In genomic region chr3:18680759-18681158, GRCh38 we compare ENCODE assay signal across 20 cellular contexts.
"Had no signal": no experiment of that assay in that cellular context is flagged by ENCODE, and none has a peak within 500 bp of the region (broad histone marks: within the 10 kb centered on the region; RNA-seq: fewer than 3 reads in every experiment).

No MANE protein-coding gene starts in this region.

- H3K36me3 ChIP-seq: SJCRH30 had no signal

- DNase-seq: activated CD4-positive, CD25-positive, alpha-beta regulatory T cell treated with anti-CD3 and anti-CD28 coated beads, Interleukin-2, amount 50 U/mL, for 72 hours; activated T-cell treated with anti-CD3 and anti-CD28 coated beads, Interleukin-2, amount 50 U/mL, for 48 hours; cerebellar nuclear complex; effector CD8-positive, alpha-beta T cell; foreskin fibroblast; hippocampal formation; kidney glomerular epithelial cell; mesenchymal stem cell; nucleus accumbens; posterior cingulate gyrus; retina; SJCRH30; stimulated activated CD4-positive, alpha-beta T cell treated with anti-CD3 and anti-CD28 coated beads, Interleukin-4, amount 100 ng/mL, for 1 hour; stimulated activated naive CD4-positive, alpha-beta T cell treated with Interleukin-2 at 50 U/mL for 16 hours; SW 1271; T1000 had no signal

- H3K4me3 ChIP-seq: SJCRH30 had no signal

- H3K27ac Mint-ChIP-seq: activated naive CD4-positive, alpha-beta T cell treated with anti-CD3 and anti-CD28 coated beads, Interleukin-2, amount 50 U/mL, for 24 hours; nephron; type B pancreatic cell had no signal

- FAIRE-seq: endothelial cell of umbilical vein had no signal

- H3K27me3 ChIP-seq: SJCRH30 had no signal

- H3K9me3 ChIP-seq: SJCRH30 had no signal

- H3K9me3 Mint-ChIP-seq: nephron, type B pancreatic cell had no signal

- H3K27ac ChIP-seq: SJCRH30 had no signal

- H3K27me3 Mint-ChIP-seq: activated naive CD4-positive, alpha-beta T cell treated with anti-CD3 and anti-CD28 coated beads, Interleukin-2, amount 50 U/mL, for 24 hours; type B pancreatic cell had no signal

- H3K4me3 Mint-ChIP-seq: activated naive CD4-positive, alpha-beta T cell treated with anti-CD3 and anti-CD28 coated beads, Interleukin-2, amount 50 U/mL, for 24 hours; nephron; type B pancreatic cell had no signal

- H3K36me3 Mint-ChIP-seq: type B pancreatic cell had no signal

- H3K4me1 Mint-ChIP-seq: nephron had no signal

- H3K4me1 ChIP-seq: SJCRH30 had no signal
